13 cellular contexts compared by ENCODE assay signal in the genomic region with DNA sequence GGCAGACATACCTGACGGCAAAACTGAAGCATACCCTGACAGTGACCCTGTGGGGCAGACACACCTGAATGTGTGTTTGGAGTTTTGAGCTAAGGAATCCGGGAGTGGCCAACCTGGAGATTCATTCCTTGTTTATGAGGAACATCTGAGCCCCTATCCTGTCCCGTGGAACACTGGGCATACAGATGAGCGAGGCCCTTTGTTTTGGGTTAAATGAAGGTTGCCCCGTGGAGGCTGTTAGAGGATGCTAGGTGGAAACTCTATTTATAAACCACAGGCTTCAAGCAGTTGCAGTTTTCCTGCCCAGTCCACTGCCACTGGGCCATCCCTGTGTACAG. TPM values are rescaled to one million over a fixed set of nuclear protein-coding genes. Genes with fewer than 3 reads are reported as not detected.
DNase-seq lines count a peak whose midpoint lies in the region; ATAC-seq and TF ChIP-seq lines count a peak whose summit lies in the region.
"Had no signal": no experiment of that assay in that cellular context is flagged by ENCODE, and none has a peak within 500 bp of the region (broad histone marks: within the 10 kb centered on the region; RNA-seq: fewer than 3 reads in every experiment).

No MANE protein-coding gene starts in this region.

- DNase-seq in activated CD4-positive, alpha-beta T cell treated with anti-CD3 and anti-CD28 coated beads, Interleukin-2, amount 10 ng/mL, durations not matched to agents 24 days and 14 days, result no peak
- DNase-seq in activated CD4-positive, alpha-beta T cell treated with anti-CD3 and anti-CD28 coated beads for 1 hour, result no peak
- no peak for DNase-seq in activated T-helper 1 cell treated with anti-CD3 and anti-CD28 coated beads, Interleukin-12 subunit alpha, Interleukin-12 subunit beta, Interleukin-2, Interleukin-4 antibody, amounts not matched to agents 30 ng/mL and 10 ng/mL and 1 ng/mL, durations not matched to agents 14 hours and 24 hours and 36 hours (ENCODE audit: low spot score)
- DNase-seq in foreskin keratinocyte, result peak; percentile 80 to 90
- DNase-seq in HAP-1 (ENCODE audit: low spot score in 2 of 2), result no peak
- DNase-seq in right lobe of liver, result no peak
- no peak for DNase-seq in NK-92 treated with Interleukin-12 subunit alpha and Interleukin-12 subunit beta, amount 100 ng/mL, for 24 hours (lab: John Stamatoyannopoulos, UW)
- DNase-seq: NCI-H146, NCI-H526, Right ventricle myocardium superior had no signal

- no peak for TF ChIP-seq POLR2A in right lobe of liver (IDR thresholded peaks at IDR 0.05)

- WGBS in right lobe of liver (ENCODE audit: insufficient coverage, low coverage, low lambda C conversion rate, missing lambda C conversion rate), result 87% methylated on average over 3 of the region's 5 CpGs

- H3K9me3 ChIP-seq in stomach smooth muscle (ENCODE audit: control insufficient read depth in 2 of 2, low read length in 2 of 2) (no peaks in the 10 kb centered on the region), HAP-1 (no peaks in the 10 kb centered on the region), right lobe of liver (no peaks in the 10 kb centered on the region)
- H3K9me3 ChIP-seq: prostate gland had no signal

- peaks cover 64% of the 10 kb centered on the region for H3K4me1 Mint-ChIP-seq in activated CD4-positive, alpha-beta T cell treated with anti-CD3 and anti-CD28 coated beads, Interleukin-2, amount 10 ng/mL, durations not matched to agents 24 days and 14 days
- H3K4me1 Mint-ChIP-seq in activated T-helper 1 cell treated with anti-CD3 and anti-CD28 coated beads, Interleukin-12 subunit alpha, Interleukin-12 subunit beta, Interleukin-2, Interleukin-4 antibody, amounts not matched to agents 30 ng/mL and 10 ng/mL and 1 ng/mL, durations not matched to agents 14 hours and 24 hours and 36 hours (ENCODE audit: low read depth), result peaks cover 75% of the 10 kb centered on the region

- H3K27ac ChIP-seq in foreskin keratinocyte (peak overlapping the region; percentile 75), stomach smooth muscle (ENCODE audit: low read length) (peak overlapping the region; percentile 86), right lobe of liver (no peak overlapping the region)
- H3K27ac ChIP-seq: 22Rv1 had no signal

- H3K9ac ChIP-seq in stomach smooth muscle (ENCODE audit: low read length in 2 of 2), result peak overlapping the region in 1 of 2 donors; percentile 19

- H3K27ac Mint-ChIP-seq in activated CD4-positive, alpha-beta T cell treated with anti-CD3 and anti-CD28 coated beads, Interleukin-2, amount 10 ng/mL, durations not matched to agents 24 days and 14 days, result peak overlapping the region; percentile 77
- peak overlapping the region; percentile 83 for H3K27ac Mint-ChIP-seq in activated T-helper 1 cell treated with anti-CD3 and anti-CD28 coated beads, Interleukin-12 subunit alpha, Interleukin-12 subunit beta, Interleukin-2, Interleukin-4 antibody, amounts not matched to agents 30 ng/mL and 10 ng/mL and 1 ng/mL, durations not matched to agents 14 hours and 24 hours and 36 hours

- ATAC-seq in foreskin keratinocyte (peak; percentile 42), right lobe of liver (no peak)

- H3K4me3 ChIP-seq in stomach smooth muscle (ENCODE audit: low read length in 2 of 2), result no peak overlapping the region
- no peak overlapping the region for H3K4me3 ChIP-seq in HAP-1
- H3K4me3 ChIP-seq in right lobe of liver, result no peak overlapping the region
- H3K4me3 ChIP-seq: prostate gland had no signal

- in situ Hi-C loops in HAP-1 (cut with MboI; ENCODE audit: low sequenced_read_pairs), result no loop called here

- H3K36me3 ChIP-seq in stomach smooth muscle (ENCODE audit: control insufficient read depth in 2 of 2, insufficient read depth in 2 of 2, low read length in 2 of 2) (peaks cover 0 to 5% of the 10 kb centered on the region in 2 donors), HAP-1 (replicated peaks) (no peaks in the 10 kb centered on the region; the same call in none of the 2 replicates), right lobe of liver (no peaks in the 10 kb centered on the region)
- H3K36me3 ChIP-seq: prostate gland had no signal

- intact Hi-C loops in activated CD4-positive, alpha-beta T cell treated with anti-CD3 and anti-CD28 coated beads, Interleukin-2, amount 10 ng/mL, durations not matched to agents 24 days and 14 days (cut with micrococcal nuclease), result no loop called here
- intact Hi-C loops in activated T-helper 1 cell treated with anti-CD3 and anti-CD28 coated beads, Interleukin-12 subunit alpha, Interleukin-12 subunit beta, Interleukin-2, Interleukin-4 antibody, amounts not matched to agents 30 ng/mL and 10 ng/mL and 1 ng/mL, durations not matched to agents 14 hours and 24 hours and 36 hours (cut with micrococcal nuclease), result no loop called here
- intact Hi-C loops in right lobe of liver (cut with DNase I), result no loop called here

- H3K36me3 Mint-ChIP-seq in activated CD4-positive, alpha-beta T cell treated with anti-CD3 and anti-CD28 coated beads, Interleukin-2, amount 10 ng/mL, durations not matched to agents 24 days and 14 days (ENCODE audit: low read depth), result peaks cover 42% of the 10 kb centered on the region
- peaks cover 8% of the 10 kb centered on the region for H3K36me3 Mint-ChIP-seq in activated T-helper 1 cell treated with anti-CD3 and anti-CD28 coated beads, Interleukin-12 subunit alpha, Interleukin-12 subunit beta, Interleukin-2, Interleukin-4 antibody, amounts not matched to agents 30 ng/mL and 10 ng/mL and 1 ng/mL, durations not matched to agents 14 hours and 24 hours and 36 hours (ENCODE audit: low read depth)

- TF ChIP-seq CTCF in foreskin keratinocyte (conservative IDR thresholded peaks at IDR 0.05) (no peak), right lobe of liver (IDR thresholded peaks at IDR 0.05) (no peak)

- H3K27me3 ChIP-seq in foreskin keratinocyte, result no peaks in the 10 kb centered on the region
- no peaks in the 10 kb centered on the region for H3K27me3 ChIP-seq in stomach smooth muscle (ENCODE audit: control insufficient read depth in 1 of 2, insufficient read depth in 2 of 2, low read length in 2 of 2)
- H3K27me3 ChIP-seq in HAP-1 (ENCODE audit: low read depth), result no peaks in the 10 kb centered on the region
- no peaks in the 10 kb centered on the region for H3K27me3 ChIP-seq in right lobe of liver

- peaks cover 10% of the 10 kb centered on the region for H3K9me3 Mint-ChIP-seq in activated CD4-positive, alpha-beta T cell treated with anti-CD3 and anti-CD28 coated beads, Interleukin-2, amount 10 ng/mL, durations not matched to agents 24 days and 14 days
- H3K9me3 Mint-ChIP-seq in activated T-helper 1 cell treated with anti-CD3 and anti-CD28 coated beads, Interleukin-12 subunit alpha, Interleukin-12 subunit beta, Interleukin-2, Interleukin-4 antibody, amounts not matched to agents 30 ng/mL and 10 ng/mL and 1 ng/mL, durations not matched to agents 14 hours and 24 hours and 36 hours, result peaks cover 10% of the 10 kb centered on the region

- H3K27me3 Mint-ChIP-seq in activated CD4-positive, alpha-beta T cell treated with anti-CD3 and anti-CD28 coated beads, Interleukin-2, amount 10 ng/mL, durations not matched to agents 24 days and 14 days, result no peaks in the 10 kb centered on the region
- H3K27me3 Mint-ChIP-seq in activated T-helper 1 cell treated with anti-CD3 and anti-CD28 coated beads, Interleukin-12 subunit alpha, Interleukin-12 subunit beta, Interleukin-2, Interleukin-4 antibody, amounts not matched to agents 30 ng/mL and 10 ng/mL and 1 ng/mL, durations not matched to agents 14 hours and 24 hours and 36 hours (ENCODE audit: insufficient read depth), result peaks cover 1% of the 10 kb centered on the region

- H3K4me1 ChIP-seq in foreskin keratinocyte (peaks cover 43% of the 10 kb centered on the region), stomach smooth muscle (ENCODE audit: control insufficient read depth, insufficient read depth, low read length) (peaks cover 62% of the 10 kb centered on the region), HAP-1 (no peaks in the 10 kb centered on the region), right lobe of liver (peaks cover 0 to 11% (median 0%) of the 10 kb centered on the region in 4 donors)

- H3K4me3 Mint-ChIP-seq in activated CD4-positive, alpha-beta T cell treated with anti-CD3 and anti-CD28 coated beads, Interleukin-2, amount 10 ng/mL, durations not matched to agents 24 days and 14 days, result no peak overlapping the region
- H3K4me3 Mint-ChIP-seq in activated T-helper 1 cell treated with anti-CD3 and anti-CD28 coated beads, Interleukin-12 subunit alpha, Interleukin-12 subunit beta, Interleukin-2, Interleukin-4 antibody, amounts not matched to agents 30 ng/mL and 10 ng/mL and 1 ng/mL, durations not matched to agents 14 hours and 24 hours and 36 hours, result no peak overlapping the region

RNA-seq across cellular contexts. Expression of a gene that starts 18.1 kb away (rescaled TPM):
- 68.5 and 72.4 TPM in 2 replicates for total RNA-seq in activated CD4-positive, alpha-beta T cell treated with anti-CD3 and anti-CD28 coated beads, Interleukin-2, amount 10 ng/mL, durations not matched to agents 24 days and 14 days
- total RNA-seq in activated T-helper 1 cell treated with anti-CD3 and anti-CD28 coated beads, Interleukin-12 subunit alpha, Interleukin-12 subunit beta, Interleukin-2, Interleukin-4 antibody, amounts not matched to agents 30 ng/mL and 10 ng/mL and 1 ng/mL, durations not matched to agents 14 hours and 24 hours and 36 hours, result 67.6 and 67.9 TPM in 2 replicates
- total RNA-seq in foreskin keratinocyte (71.2 and 86.9 TPM in 2 replicates), right lobe of liver (100 to 1,000 TPM in 4 of 6 experiments, 10 to 100 TPM in 2; 58.0 to 152 (median 131) TPM)
- polyA plus RNA-seq in foreskin keratinocyte, result 47.0 and 55.0 TPM in 2 replicates

Comparison
In these comparisons a context has a peak if more than half of its experiments do, and no peak if none do; other contexts are left out.
1. DNase-seq: peak in foreskin keratinocyte (2 of 2); none in activated CD4-positive, alpha-beta T cell treated with anti-CD3 and anti-CD28 coated beads, Interleukin-2, amount 10 ng/mL, durations not matched to agents 24 days and 14 days (single experiment), activated CD4-positive, alpha-beta T cell treated with anti-CD3 and anti-CD28 coated beads for 1 hour (single experiment), activated T-helper 1 cell treated with anti-CD3 and anti-CD28 coated beads, Interleukin-12 subunit alpha, Interleukin-12 subunit beta, Interleukin-2, Interleukin-4 antibody, amounts not matched to agents 30 ng/mL and 10 ng/mL and 1 ng/mL, durations not matched to agents 14 hours and 24 hours and 36 hours (single experiment), HAP-1 (0 of 2), right lobe of liver (0 of 3) and NK-92 treated with Interleukin-12 subunit alpha and Interleukin-12 subunit beta, amount 100 ng/mL, for 24 hours (single experiment).
2. H3K27ac ChIP-seq: peak in foreskin keratinocyte (single experiment) and stomach smooth muscle (single experiment); none in right lobe of liver (0 of 3).